ENCODE assay signal across 1 cellular context in genomic region chr10:50739618-50740350, GRCh38.
TF ChIP-seq lines count a peak whose summit lies in the region.

Gene ASAH2B, plus strand, starts transcription at chr10:50739936. Its CDS starts 5,195 bp downstream, at chr10:50745131.

TF ChIP-seq in K562, 482 proteins besides CTCF, POLR2A, EP300 and RAD21 (continued from another document and continues in another):
- no peak for TF ChIP-seq ZBTB49 (CRISPR knock-in tag; IDR thresholded peaks at IDR 0.05; ENCODE audit: borderline replicate concordance)
- peak; percentile 90 for TF ChIP-seq NCOA1 (IDR thresholded peaks at IDR 0.05; ENCODE audit: low read depth)
- peak; percentile 24; the same call in 1 of the 2 replicates for TF ChIP-seq SMARCA4 (IDR thresholded peaks at IDR 0.05)
- TF ChIP-seq, protein P1, sequence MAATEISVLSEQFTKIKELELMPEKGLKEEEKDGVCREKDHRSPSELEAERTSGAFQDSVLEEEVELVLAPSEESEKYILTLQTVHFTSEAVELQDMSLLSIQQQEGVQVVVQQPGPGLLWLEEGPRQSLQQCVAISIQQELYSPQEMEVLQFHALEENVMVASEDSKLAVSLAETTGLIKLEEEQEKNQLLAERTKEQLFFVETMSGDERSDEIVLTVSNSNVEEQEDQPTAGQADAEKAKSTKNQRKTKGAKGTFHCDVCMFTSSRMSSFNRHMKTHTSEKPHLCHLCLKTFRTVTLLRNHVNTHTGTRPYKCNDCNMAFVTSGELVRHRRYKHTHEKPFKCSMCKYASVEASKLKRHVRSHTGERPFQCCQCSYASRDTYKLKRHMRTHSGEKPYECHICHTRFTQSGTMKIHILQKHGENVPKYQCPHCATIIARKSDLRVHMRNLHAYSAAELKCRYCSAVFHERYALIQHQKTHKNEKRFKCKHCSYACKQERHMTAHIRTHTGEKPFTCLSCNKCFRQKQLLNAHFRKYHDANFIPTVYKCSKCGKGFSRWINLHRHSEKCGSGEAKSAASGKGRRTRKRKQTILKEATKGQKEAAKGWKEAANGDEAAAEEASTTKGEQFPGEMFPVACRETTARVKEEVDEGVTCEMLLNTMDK (IDR thresholded peaks at IDR 0.05; ENCODE audit: borderline replicate concordance, insufficient read depth, low read depth, low read length, poor library complexity, severe bottlenecking): peak; percentile 2
- no peak for TF ChIP-seq SAFB2 (IDR thresholded peaks at IDR 0.05; ENCODE audit: borderline replicate concordance, low read depth, low read length, severe bottlenecking)
- no peak for TF ChIP-seq DEAF1 (CRISPR knock-in tag; IDR thresholded peaks at IDR 0.05)
- TF ChIP-seq SAP30 (IDR thresholded peaks at IDR 0.05; ENCODE audit: borderline replicate concordance, insufficient read depth, low read depth, low read length, poor library complexity, severe bottlenecking): peak; percentile 47
- TF ChIP-seq, protein P2, sequence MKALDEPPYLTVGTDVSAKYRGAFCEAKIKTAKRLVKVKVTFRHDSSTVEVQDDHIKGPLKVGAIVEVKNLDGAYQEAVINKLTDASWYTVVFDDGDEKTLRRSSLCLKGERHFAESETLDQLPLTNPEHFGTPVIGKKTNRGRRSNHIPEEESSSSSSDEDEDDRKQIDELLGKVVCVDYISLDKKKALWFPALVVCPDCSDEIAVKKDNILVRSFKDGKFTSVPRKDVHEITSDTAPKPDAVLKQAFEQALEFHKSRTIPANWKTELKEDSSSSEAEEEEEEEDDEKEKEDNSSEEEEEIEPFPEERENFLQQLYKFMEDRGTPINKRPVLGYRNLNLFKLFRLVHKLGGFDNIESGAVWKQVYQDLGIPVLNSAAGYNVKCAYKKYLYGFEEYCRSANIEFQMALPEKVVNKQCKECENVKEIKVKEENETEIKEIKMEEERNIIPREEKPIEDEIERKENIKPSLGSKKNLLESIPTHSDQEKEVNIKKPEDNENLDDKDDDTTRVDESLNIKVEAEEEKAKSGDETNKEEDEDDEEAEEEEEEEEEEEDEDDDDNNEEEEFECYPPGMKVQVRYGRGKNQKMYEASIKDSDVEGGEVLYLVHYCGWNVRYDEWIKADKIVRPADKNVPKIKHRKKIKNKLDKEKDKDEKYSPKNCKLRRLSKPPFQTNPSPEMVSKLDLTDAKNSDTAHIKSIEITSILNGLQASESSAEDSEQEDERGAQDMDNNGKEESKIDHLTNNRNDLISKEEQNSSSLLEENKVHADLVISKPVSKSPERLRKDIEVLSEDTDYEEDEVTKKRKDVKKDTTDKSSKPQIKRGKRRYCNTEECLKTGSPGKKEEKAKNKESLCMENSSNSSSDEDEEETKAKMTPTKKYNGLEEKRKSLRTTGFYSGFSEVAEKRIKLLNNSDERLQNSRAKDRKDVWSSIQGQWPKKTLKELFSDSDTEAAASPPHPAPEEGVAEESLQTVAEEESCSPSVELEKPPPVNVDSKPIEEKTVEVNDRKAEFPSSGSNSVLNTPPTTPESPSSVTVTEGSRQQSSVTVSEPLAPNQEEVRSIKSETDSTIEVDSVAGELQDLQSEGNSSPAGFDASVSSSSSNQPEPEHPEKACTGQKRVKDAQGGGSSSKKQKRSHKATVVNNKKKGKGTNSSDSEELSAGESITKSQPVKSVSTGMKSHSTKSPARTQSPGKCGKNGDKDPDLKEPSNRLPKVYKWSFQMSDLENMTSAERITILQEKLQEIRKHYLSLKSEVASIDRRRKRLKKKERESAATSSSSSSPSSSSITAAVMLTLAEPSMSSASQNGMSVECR (CRISPR knock-in tag; IDR thresholded peaks at IDR 0.05): no peak; the same call in 1 of the 2 replicates
- TF ChIP-seq, protein P3, sequence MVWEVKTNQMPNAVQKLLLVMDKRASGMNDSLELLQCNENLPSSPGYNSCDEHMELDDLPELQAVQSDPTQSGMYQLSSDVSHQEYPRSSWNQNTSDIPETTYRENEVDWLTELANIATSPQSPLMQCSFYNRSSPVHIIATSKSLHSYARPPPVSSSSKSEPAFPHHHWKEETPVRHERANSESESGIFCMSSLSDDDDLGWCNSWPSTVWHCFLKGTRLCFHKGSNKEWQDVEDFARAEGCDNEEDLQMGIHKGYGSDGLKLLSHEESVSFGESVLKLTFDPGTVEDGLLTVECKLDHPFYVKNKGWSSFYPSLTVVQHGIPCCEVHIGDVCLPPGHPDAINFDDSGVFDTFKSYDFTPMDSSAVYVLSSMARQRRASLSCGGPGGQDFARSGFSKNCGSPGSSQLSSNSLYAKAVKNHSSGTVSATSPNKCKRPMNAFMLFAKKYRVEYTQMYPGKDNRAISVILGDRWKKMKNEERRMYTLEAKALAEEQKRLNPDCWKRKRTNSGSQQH (CRISPR knock-in tag; IDR thresholded peaks at IDR 0.05): 0 out of 2 replicates have a peak, but pooled peaks have one; percentile 54
- no peak for TF ChIP-seq E2F1 (CRISPR knock-in tag; IDR thresholded peaks at IDR 0.05)
- TF ChIP-seq CREB3 (tag; conservative IDR thresholded peaks at IDR 0.05; ENCODE audit: low read depth): no peak
- no peak for TF ChIP-seq FOXA3 (CRISPR knock-in tag; conservative IDR thresholded peaks at IDR 0.05 in 1 of 2, IDR thresholded peaks at IDR 0.05 in 1 of 2)
- TF ChIP-seq ZNF57 (CRISPR knock-in tag; IDR thresholded peaks at IDR 0.05): no peak
- TF ChIP-seq PTRF (tag; IDR thresholded peaks at IDR 0.05): no peak
- TF ChIP-seq ZFP30 (CRISPR knock-in tag; IDR thresholded peaks at IDR 0.05; ENCODE audit: borderline replicate concordance): no peak
- TF ChIP-seq MAFF (IDR thresholded peaks at IDR 0.05; ENCODE audit: low read length): no peak
- peak; percentile 82 for TF ChIP-seq ETS1 (conservative IDR thresholded peaks at IDR 0.05; ENCODE audit: control insufficient read depth, low read depth, low read length)
- no peak for TF ChIP-seq CBFB (CRISPR knock-in tag; IDR thresholded peaks at IDR 0.05)
- no peak for TF ChIP-seq ZNF644 (tag; IDR thresholded peaks at IDR 0.05; ENCODE audit: low read depth)
- TF ChIP-seq CBX3 (IDR thresholded peaks at IDR 0.05; ENCODE audit: borderline replicate concordance in 1 of 2, low read length in 2 of 2): peak in 1 of 2 experiments; percentile 55; a peak in 2 of 3 replicates
- peak; percentile 50; the same call in 1 of the 2 replicates for TF ChIP-seq DIDO1 (tag; IDR thresholded peaks at IDR 0.05; ENCODE audit: low read depth)
- peak; percentile 92; the same call in 1 of the 2 replicates for TF ChIP-seq GTF2E2 (tag; IDR thresholded peaks at IDR 0.05)
- TF ChIP-seq ILK (tag; IDR thresholded peaks at IDR 0.05; ENCODE audit: borderline replicate concordance, low read depth): no peak
- no peak for TF ChIP-seq ILF3 (IDR thresholded peaks at IDR 0.05; ENCODE audit: borderline replicate concordance)
- 0 out of 2 replicates have a peak, but pooled peaks have one; percentile 31 for TF ChIP-seq NR2C1 (IDR thresholded peaks at IDR 0.05)
- TF ChIP-seq NR2C1 (tag; IDR thresholded peaks at IDR 0.05): peak; percentile 57; the same call in 1 of the 2 replicates
- peak in 1 of 2 experiments; percentile 80; a peak in 1 of 4 replicates for TF ChIP-seq KDM4B (IDR thresholded peaks at IDR 0.05; ENCODE audit: borderline replicate concordance in 2 of 2, low read depth in 1 of 2)
- no peak for TF ChIP-seq ZC3H4 (CRISPR knock-in tag; IDR thresholded peaks at IDR 0.05; ENCODE audit: borderline replicate concordance)
- no peak for TF ChIP-seq HOXB6 (CRISPR knock-in tag; IDR thresholded peaks at IDR 0.05; ENCODE audit: borderline replicate concordance)
- peak; percentile 95 for TF ChIP-seq SUPT5H (IDR thresholded peaks at IDR 0.05)
- TF ChIP-seq MBD2 (IDR thresholded peaks at IDR 0.05; ENCODE audit: borderline replicate concordance, low read depth): peak; percentile 83; the same call in 1 of the 2 replicates
- no peak for TF ChIP-seq TAL1 (IDR thresholded peaks at IDR 0.05)
- 0 out of 2 replicates have a peak, but pooled peaks have one; percentile 48 for TF ChIP-seq ZNF445 (CRISPR knock-in tag; IDR thresholded peaks at IDR 0.05; ENCODE audit: low read depth)
- TF ChIP-seq DACH1 (IDR thresholded peaks at IDR 0.05; ENCODE audit: partially characterized antibody): peak; percentile 76
- TF ChIP-seq SRSF7 (optimal IDR thresholded peaks at IDR 0.05; ENCODE audit: low read depth, low read length): no peak
- 0 out of 2 replicates have a peak, but pooled peaks have one; percentile 67 for TF ChIP-seq ZNF76 (CRISPR knock-in tag; IDR thresholded peaks at IDR 0.05; ENCODE audit: borderline replicate concordance)
- no peak for TF ChIP-seq GMEB1 (CRISPR knock-in tag; IDR thresholded peaks at IDR 0.05)
- peak; percentile 60; the same call in 1 of the 2 replicates for TF ChIP-seq TAF7 (tag; IDR thresholded peaks at IDR 0.05)
- peak in 1 of 2 experiments; percentile 77; a peak in 2 of 4 replicates for TF ChIP-seq ETV6 (IDR thresholded peaks at IDR 0.05; ENCODE audit: borderline replicate concordance in 1 of 2, low read depth in 2 of 2, low read length in 1 of 2)
- TF ChIP-seq ETV6 (CRISPR knock-in tag; IDR thresholded peaks at IDR 0.05; ENCODE audit: borderline replicate concordance): no peak
- no peak for TF ChIP-seq RAD51 (IDR thresholded peaks at IDR 0.05; ENCODE audit: borderline replicate concordance, low read depth)
- no peak for TF ChIP-seq PYGO2 (tag; IDR thresholded peaks at IDR 0.05)
- TF ChIP-seq MYBL2 (IDR thresholded peaks at IDR 0.05; ENCODE audit: low read depth): no peak
- no peak for TF ChIP-seq MYBL2 (CRISPR knock-in tag; IDR thresholded peaks at IDR 0.05; ENCODE audit: borderline replicate concordance)
- TF ChIP-seq, protein P4, sequence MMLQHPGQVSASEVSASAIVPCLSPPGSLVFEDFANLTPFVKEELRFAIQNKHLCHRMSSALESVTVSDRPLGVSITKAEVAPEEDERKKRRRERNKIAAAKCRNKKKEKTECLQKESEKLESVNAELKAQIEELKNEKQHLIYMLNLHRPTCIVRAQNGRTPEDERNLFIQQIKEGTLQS (IDR thresholded peaks at IDR 0.05): no peak
- TF ChIP-seq, protein P4 (CRISPR knock-in tag; conservative IDR thresholded peaks at IDR 0.05): 0 out of 2 replicates have a peak, but pooled peaks have one; percentile 33
- no peak for TF ChIP-seq STAG1 (CRISPR knock-in tag; IDR thresholded peaks at IDR 0.05; ENCODE audit: borderline replicate concordance)
